In the genomic region with DNA sequence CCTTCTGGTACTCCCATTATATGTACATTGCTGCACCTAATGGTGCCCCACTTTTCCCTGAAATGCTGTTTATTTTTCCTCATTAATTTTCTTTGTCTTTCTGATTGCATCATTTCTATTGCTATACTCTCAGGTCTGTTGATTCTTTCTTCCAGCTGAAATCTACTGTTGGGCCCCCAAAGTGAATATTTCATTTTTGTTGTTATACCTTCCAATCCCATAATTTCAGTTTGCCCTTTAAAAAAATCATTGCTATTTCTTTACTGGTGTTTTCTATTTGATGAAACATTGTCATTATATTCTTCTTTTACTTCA, we compare ENCODE assay signal across 12 cellular contexts. TPM values are rescaled to one million over a fixed set of nuclear protein-coding genes. Genes with fewer than 3 reads are reported as not detected.
"Had no signal": no experiment of that assay in that cellular context is flagged by ENCODE, and none has a peak within 500 bp of the region (broad histone marks: within the 10 kb centered on the region; RNA-seq: fewer than 3 reads in every experiment).

No MANE protein-coding gene starts in this region.

- ATAC-seq: GM23338, HCT116 had no signal

- H2AFZ ChIP-seq: GM23248, GM23338 had no signal

- H3K4me2 ChIP-seq: GM23338 had no signal

- DNase-seq: GOT3, H7, H9, HCEC 1CT, HFFc6 had no signal

- H3K4me3 ChIP-seq: GM23248, GM23338, HAP-1 had no signal

- H3K27ac ChIP-seq: GM23248 had no signal

- FAIRE-seq: H1, H54 had no signal

- H3K36me3 ChIP-seq: HAP-1 had no signal

- H3K9ac ChIP-seq: GM23248 had no signal

RNA-seq across cellular contexts. Expression of a gene that starts 3.0 kb away (rescaled TPM):
- total RNA-seq: GM23248, GM23338, H1, H4, H7, H9, HFFc6 had no signal
- polyA plus RNA-seq: GM23248, GM23338 had no signal
